In the genomic region with DNA sequence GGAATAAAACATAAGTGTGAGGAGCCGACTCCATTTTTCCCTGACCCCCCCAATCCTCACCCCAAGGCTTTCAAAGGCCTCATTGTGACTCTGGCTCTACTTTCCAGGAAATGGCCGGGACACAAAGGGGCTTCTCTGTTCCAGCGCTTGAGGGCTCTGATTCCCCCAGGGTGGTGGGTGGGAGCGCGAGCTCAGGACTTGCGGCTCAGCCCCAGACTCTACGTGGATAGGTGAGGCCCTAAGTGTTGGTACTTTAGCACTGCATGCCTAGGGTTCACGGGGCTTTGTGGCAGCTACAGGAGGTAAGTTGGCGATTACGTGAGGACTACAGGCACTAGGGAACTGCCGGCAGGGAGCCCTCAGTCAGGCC, we compare ENCODE assay signal across 8 cellular contexts. TPM values are rescaled to one million over a fixed set of nuclear protein-coding genes. Genes with fewer than 3 reads are reported as not detected.
A peak's percentile ranks its signal among the peaks of the same experiment; 100 is the strongest.
DNase-seq lines count a peak whose midpoint lies in the region; ATAC-seq, FAIRE-seq and TF ChIP-seq lines count a peak whose summit lies in the region.

No MANE protein-coding gene starts in this region.

- H3K27ac Mint-ChIP-seq in stimulated activated effector memory CD8-positive, alpha-beta T cell treated with anti-CD3 and anti-CD28 coated beads, Interleukin-12 subunit alpha, Interleukin-12 subunit beta, amount 100 ng/mL, for 72 hours: peak overlapping the region; percentile 99

- peaks cover 16 to 20% of the 10 kb centered on the region in 2 experiments for H3K36me3 ChIP-seq in keratinocyte (ENCODE audit: control insufficient read depth in 2 of 2, extremely low read depth in 1 of 2, insufficient read depth in 2 of 2, low read length in 2 of 2)

- peak overlapping the region; percentile 95 for H3K9ac ChIP-seq in keratinocyte (ENCODE audit: control insufficient read depth, extremely low read depth, insufficient read depth, low read length)

- H3K27me3 ChIP-seq in keratinocyte (ENCODE audit: control insufficient read depth, extremely low read depth, insufficient read depth, low read length): no peaks in the 10 kb centered on the region

- peak overlapping the region; percentile 99 for H3K4me3 ChIP-seq in AG09309 (ENCODE audit: control insufficient read depth, low read depth, low read length)
- H3K4me3 ChIP-seq in astrocyte of the cerebellum (ENCODE audit: low read depth, low read length): peak overlapping the region; percentile 95
- H3K4me3 ChIP-seq in keratinocyte (ENCODE audit: control insufficient read depth in 2 of 3, extremely low read depth in 1 of 3, insufficient read depth in 2 of 3, low read depth in 1 of 3, low read length in 3 of 3): peak overlapping the region; percentile 76 to 95 (median 84)

- no peaks in the 10 kb centered on the region for H4K20me1 ChIP-seq in keratinocyte (ENCODE audit: control insufficient read depth, extremely low read depth, insufficient read depth, low read length)

- TF ChIP-seq CTCF in AG09309 (IDR thresholded peaks at IDR 0.05; ENCODE audit: control insufficient read depth, insufficient read depth, low read depth, low read length, missing control alignments): no peak
- TF ChIP-seq CTCF in astrocyte of the cerebellum (IDR thresholded peaks at IDR 0.05; ENCODE audit: low read depth, low read length, missing control alignments): no peak
- TF ChIP-seq CTCF in keratinocyte (optimal IDR thresholded peaks at IDR 0.05 in 1 of 3, IDR thresholded peaks at IDR 0.05 in 1 of 3, conservative IDR thresholded peaks at IDR 0.05 in 1 of 3; ENCODE audit: extremely low read depth in 1 of 3, insufficient read depth in 2 of 3, low read length in 3 of 3): no peak

- no peak for FAIRE-seq in keratinocyte (lab: Jason Lieb, UNC)

- H2AFZ ChIP-seq in keratinocyte (ENCODE audit: control insufficient read depth, low read length): peak overlapping the region; percentile 83

- H3K9me1 ChIP-seq in keratinocyte (ENCODE audit: control insufficient read depth, extremely low read depth, insufficient read depth, low read length): no peaks in the 10 kb centered on the region

- dilution Hi-C loops in keratinocyte (cut with MboI; ENCODE audit: extremely low pct_ligation_motif_present, low sequenced_read_pairs): no loop called here

- H3K4me3 Mint-ChIP-seq in stimulated activated effector memory CD8-positive, alpha-beta T cell treated with anti-CD3 and anti-CD28 coated beads, Interleukin-12 subunit alpha, Interleukin-12 subunit beta, amount 100 ng/mL, for 72 hours: peak overlapping the region; percentile 98

- no peak for DNase-seq in AG09309 (ENCODE audit: low read depth)
- no peak for DNase-seq in astrocyte of the cerebellum (ENCODE audit: low read depth)
- no peak for DNase-seq in keratinocyte (ENCODE audit: low read depth, low spot score)
- DNase-seq in stimulated activated effector memory CD8-positive, alpha-beta T cell treated with anti-CD3 and anti-CD28 coated beads, Interleukin-12 subunit alpha, Interleukin-12 subunit beta, amount 100 ng/mL, for 72 hours (ENCODE audit: low spot score in 2 of 2): no peak
- no peak for DNase-seq in OCI-M2 (lab: John Stamatoyannopoulos, UW; ENCODE audit: unreplicated experiment)

- H3K36me3 Mint-ChIP-seq in stimulated activated effector memory CD8-positive, alpha-beta T cell treated with anti-CD3 and anti-CD28 coated beads, Interleukin-12 subunit alpha, Interleukin-12 subunit beta, amount 100 ng/mL, for 72 hours: peaks cover 58% of the 10 kb centered on the region

- no peaks in the 10 kb centered on the region for H3K9me3 ChIP-seq in keratinocyte (ENCODE audit: control insufficient read depth, low read depth, low read length)

- peaks cover 20% of the 10 kb centered on the region for H3K79me2 ChIP-seq in keratinocyte (ENCODE audit: control insufficient read depth, insufficient read depth, low read length)

- no peaks in the 10 kb centered on the region for H3K9me3 Mint-ChIP-seq in stimulated activated effector memory CD8-positive, alpha-beta T cell treated with anti-CD3 and anti-CD28 coated beads, Interleukin-12 subunit alpha, Interleukin-12 subunit beta, amount 100 ng/mL, for 72 hours

- peaks cover 13% of the 10 kb centered on the region for H3K4me1 ChIP-seq in keratinocyte (ENCODE audit: control insufficient read depth, extremely low read depth, insufficient read depth, low read length)

- H3K4me2 ChIP-seq in keratinocyte (ENCODE audit: control insufficient read depth, extremely low read depth, insufficient read depth, low read depth, low read length): peak overlapping the region; percentile 94

- in situ Hi-C loops in astrocyte of the cerebellum (cut with HindIII; ENCODE audit: low sequenced_read_pairs): no loop called here

- peaks cover 17% of the 10 kb centered on the region for H3K4me1 Mint-ChIP-seq in stimulated activated effector memory CD8-positive, alpha-beta T cell treated with anti-CD3 and anti-CD28 coated beads, Interleukin-12 subunit alpha, Interleukin-12 subunit beta, amount 100 ng/mL, for 72 hours

- peak; percentile 1 for ATAC-seq in HG03520 (IDR thresholded peaks at IDR 0.05; ENCODE audit: unreplicated experiment)
- peak; percentile 0 for ATAC-seq in stimulated activated effector memory CD8-positive, alpha-beta T cell treated with anti-CD3 and anti-CD28 coated beads, Interleukin-12 subunit alpha, Interleukin-12 subunit beta, amount 100 ng/mL, for 72 hours
- no peak for ATAC-seq in HG03039 (IDR thresholded peaks at IDR 0.05; ENCODE audit: unreplicated experiment)
- no peak for ATAC-seq in HG03342 (IDR thresholded peaks at IDR 0.05; ENCODE audit: unreplicated experiment)

- H3K27ac ChIP-seq in keratinocyte (ENCODE audit: control insufficient read depth, insufficient read depth, low read length): peak overlapping the region; percentile 84

RNA-seq across cellular contexts. Expression of a gene that starts 0.5 kb away (rescaled TPM):
- polyA plus RNA-seq in keratinocyte: 122 to 162 TPM (median 160 TPM) in 3 replicates
- 52.6 TPM for polyA plus RNA-seq in keratinocyte (2011; ENCODE audit: low read depth)
- polyA plus RNA-seq in keratinocyte (2011; cell fraction: cytosol; rRNA removed): 146 and 188 TPM in 2 replicates
- 146 and 153 TPM in 2 replicates for polyA plus RNA-seq in keratinocyte (2011; cell fraction: nucleus; rRNA removed)
- 82.7 and 95.9 TPM in 2 replicates for polyA plus RNA-seq in keratinocyte (2012; ENCODE audit: low replicate concordance)
- 23.1 to 90.2 TPM (median 77.2 TPM) in 3 replicates for polyA minus RNA-seq in keratinocyte
- 30.5 TPM for polyA minus RNA-seq in keratinocyte (2011; cell fraction: cytosol; rRNA and poly(A)+ RNA removed)
- 19.6 and 31.4 TPM in 2 replicates for polyA minus RNA-seq in keratinocyte (2011; cell fraction: nucleus; rRNA and poly(A)+ RNA removed)

RNA-seq across cellular contexts. Expression of a gene that starts 15.1 kb away (rescaled TPM):
- polyA plus RNA-seq in keratinocyte: 54.3 to 197 TPM (median 105 TPM) in 3 replicates
- polyA plus RNA-seq in keratinocyte (2011; ENCODE audit: low read depth): 50.2 TPM
- polyA plus RNA-seq in keratinocyte (2011; cell fraction: cytosol; rRNA removed): 127 and 169 TPM in 2 replicates
- polyA plus RNA-seq in keratinocyte (2011; cell fraction: nucleus; rRNA removed): 154 and 160 TPM in 2 replicates
- 71.9 and 113 TPM in 2 replicates for polyA plus RNA-seq in keratinocyte (2012; ENCODE audit: low replicate concordance)
- polyA minus RNA-seq in keratinocyte: 67.6 to 211 TPM (median 146 TPM) in 3 replicates
- 105 TPM for polyA minus RNA-seq in keratinocyte (2011; cell fraction: cytosol; rRNA and poly(A)+ RNA removed)
- 83.0 and 115 TPM in 2 replicates for polyA minus RNA-seq in keratinocyte (2011; cell fraction: nucleus; rRNA and poly(A)+ RNA removed)

RNA-seq across cellular contexts. Expression of a gene that starts 18.6 kb away (rescaled TPM):
- 20.0 to 26.3 TPM (median 26.2 TPM) in 3 replicates for polyA plus RNA-seq in keratinocyte
- 32.6 TPM for polyA plus RNA-seq in keratinocyte (2011; ENCODE audit: low read depth)
- polyA plus RNA-seq in keratinocyte (2011; cell fraction: cytosol; rRNA removed): 3.6 and 5.8 TPM in 2 replicates
- polyA plus RNA-seq in keratinocyte (2011; cell fraction: nucleus; rRNA removed): 189 and 194 TPM in 2 replicates
- 12.8 and 29.0 TPM in 2 replicates for polyA plus RNA-seq in keratinocyte (2012; ENCODE audit: low replicate concordance)
- polyA minus RNA-seq in keratinocyte: 11.1 to 22.3 TPM (median 17.3 TPM) in 3 replicates
- polyA minus RNA-seq in keratinocyte (2011; cell fraction: cytosol; rRNA and poly(A)+ RNA removed): 5.8 TPM
- polyA minus RNA-seq in keratinocyte (2011; cell fraction: nucleus; rRNA and poly(A)+ RNA removed): 14.6 and 42.4 TPM in 2 replicates

RNA-seq across cellular contexts. Expression of a gene that starts 23.4 kb away (rescaled TPM):
- 0.68 to 1.6 TPM (median 1.5 TPM) in 3 replicates for polyA plus RNA-seq in keratinocyte
- polyA plus RNA-seq in keratinocyte (2011; ENCODE audit: low read depth): not detected
- 0.30 and 0.63 TPM in 2 replicates for polyA plus RNA-seq in keratinocyte (2011; cell fraction: cytosol; rRNA removed)
- 0.69 and 0.80 TPM in 2 replicates for polyA plus RNA-seq in keratinocyte (2011; cell fraction: nucleus; rRNA removed)
- 0.58 and 1.7 TPM in 2 replicates for polyA plus RNA-seq in keratinocyte (2012; ENCODE audit: low replicate concordance)
- polyA minus RNA-seq in keratinocyte: not detected in 3 replicates
- polyA minus RNA-seq in keratinocyte (2011; cell fraction: cytosol; rRNA and poly(A)+ RNA removed): not detected
- polyA minus RNA-seq in keratinocyte (2011; cell fraction: nucleus; rRNA and poly(A)+ RNA removed): not detected in 2 replicates

RNA-seq across cellular contexts. Expression of a gene that starts 44.7 kb away (rescaled TPM):
- polyA plus RNA-seq in keratinocyte: 95.8 to 120 TPM (median 109 TPM) in 3 replicates
- 17.2 TPM for polyA plus RNA-seq in keratinocyte (2011; ENCODE audit: low read depth)
- polyA plus RNA-seq in keratinocyte (2011; cell fraction: cytosol; rRNA removed): 45.1 and 54.8 TPM in 2 replicates
- polyA plus RNA-seq in keratinocyte (2011; cell fraction: nucleus; rRNA removed): 344 and 372 TPM in 2 replicates
- polyA plus RNA-seq in keratinocyte (2012; ENCODE audit: low replicate concordance): 30.2 and 75.7 TPM in 2 replicates
- 107 to 189 TPM (median 189 TPM) in 3 replicates for polyA minus RNA-seq in keratinocyte
- polyA minus RNA-seq in keratinocyte (2011; cell fraction: cytosol; rRNA and poly(A)+ RNA removed): 70.4 TPM
- polyA minus RNA-seq in keratinocyte (2011; cell fraction: nucleus; rRNA and poly(A)+ RNA removed): 132 and 225 TPM in 2 replicates

Comparison
In these comparisons a context has a peak if more than half of its experiments do, and no peak if none do; other contexts are left out.
1. ATAC-seq: peak in HG03520 (single experiment) and stimulated activated effector memory CD8-positive, alpha-beta T cell treated with anti-CD3 and anti-CD28 coated beads, Interleukin-12 subunit alpha, Interleukin-12 subunit beta, amount 100 ng/mL, for 72 hours (single experiment); none in HG03039 (single experiment) and HG03342 (single experiment).
2. Peak in every context shown above with its lines, with median percentiles within 50 percentile points of each other: H3K4me3 ChIP-seq.